Comparison of ENCODE assay signal across 8 cellular contexts in genomic region chr15:55917881-55918296, GRCh38.
DNase-seq lines count a peak whose midpoint lies in the region; ATAC-seq, FAIRE-seq and TF ChIP-seq lines count a peak whose summit lies in the region.

No MANE protein-coding gene starts in this region.

- H3K4me1 Mint-ChIP-seq in GM23338, result peaks cover 4% of the 10 kb centered on the region; the same call in 2 of the 3 replicates
- H3K4me1 Mint-ChIP-seq in neural crest cell, result peaks cover 17% of the 10 kb centered on the region

- H3K4me2 ChIP-seq in GM23338 (no peak overlapping the region), endothelial cell of umbilical vein (ENCODE audit: insufficient read depth, low read length) (no peak overlapping the region)

- H3K27ac Mint-ChIP-seq in GM23338 (no peak overlapping the region), neural crest cell (ENCODE audit: unreplicated experiment) (no peak overlapping the region)

- POLR2A ChIA-PET in endothelial cell of umbilical vein (lab: Charles Lee), result interaction anchor here (1.0 to 1.5 kb wide), 3 partner anchors 20 to 75 kb away, joined by 3 to 7 read pairs (median 3); partner anchors contain the start of gene NEDD4

- FAIRE-seq in endothelial cell of umbilical vein (lab: Jason Lieb, UNC), result peak; percentile 76
- no peak for FAIRE-seq in GM12891 (lab: Jason Lieb, UNC)

- no peaks in the 10 kb centered on the region for H3K36me3 ChIP-seq in GM23338 (ENCODE audit: insufficient read depth)
- no peaks in the 10 kb centered on the region for H3K36me3 ChIP-seq in endothelial cell of umbilical vein (ENCODE audit: control insufficient read depth in 2 of 2, extremely low read depth in 1 of 2, insufficient read depth in 2 of 2, low read length in 2 of 2)

- H3K9me3 ChIP-seq in endothelial cell of umbilical vein (replicated peaks; ENCODE audit: control insufficient read depth, insufficient read depth, low read length), result no peaks in the 10 kb centered on the region

- CTCF ChIA-PET in endothelial cell of umbilical vein (lab: Charles Lee), result interaction anchor here (0.6 to 6.9 kb wide), 46 partner anchors 9 to 478 kb away, joined by 3 to 109 read pairs (median 6); partner anchors contain the start of gene NEDD4

- H3K27me3 ChIP-seq in GM23338 (ENCODE audit: insufficient read depth) (no peaks in the 10 kb centered on the region), endothelial cell of umbilical vein (ENCODE audit: control insufficient read depth in 2 of 2, insufficient read depth in 2 of 2, low read length in 2 of 2) (no peaks in the 10 kb centered on the region)

- H3K27me3 Mint-ChIP-seq in GM23338 (ENCODE audit: insufficient read depth, low read depth, poor library complexity) (no peaks in the 10 kb centered on the region), neural crest cell (ENCODE audit: low read depth) (no peaks in the 10 kb centered on the region)

- TF ChIP-seq CTCF in GM23338 (conservative IDR thresholded peaks at IDR 0.05; ENCODE audit: low read depth in 2 of 2), result peak; percentile 34 to 66
- peak; percentile 39 to 53 for TF ChIP-seq CTCF in endothelial cell of umbilical vein (IDR thresholded peaks at IDR 0.05; ENCODE audit: extremely low read depth in 1 of 2, insufficient read depth in 1 of 2, low read depth in 1 of 2, low read length in 2 of 2)
- peak; percentile 71 for TF ChIP-seq CTCF in neural crest cell (conservative IDR thresholded peaks at IDR 0.05)

- no peaks in the 10 kb centered on the region for H3F3A ChIP-seq in GM23338 (replicated peaks; ENCODE audit: low read depth)

- H3K4me1 ChIP-seq in GM23338 (ENCODE audit: insufficient read depth), result no peaks in the 10 kb centered on the region
- peaks cover 15% of the 10 kb centered on the region for H3K4me1 ChIP-seq in endothelial cell of umbilical vein (ENCODE audit: control insufficient read depth, extremely low read depth, insufficient read depth, low read length)

- H3K9me1 ChIP-seq in endothelial cell of umbilical vein (replicated peaks; ENCODE audit: control insufficient read depth, extremely low read depth, insufficient read depth, low read length), result no peaks in the 10 kb centered on the region

- DNase-seq in Ammon's horn (ENCODE audit: low spot score) (peak; percentile 35), GM23338 (ENCODE audit: low spot score) (peak; percentile 53), OCI-M1 (lab: John Stamatoyannopoulos, UW) (peak; percentile 70), endothelial cell of umbilical vein (ENCODE audit: low read depth, low spot score) (peak; percentile 92), neural crest cell (ENCODE audit: low read depth, low spot score) (no peak), GM12891 (ENCODE audit: insufficient read length, low spot score) (no peak)

- no TSS peak for BruUV-seq in endothelial cell of umbilical vein (replicated peaks; lab: Mats Ljungman, UMichigan)

- no peak for TF ChIP-seq POLR2A in endothelial cell of umbilical vein (IDR thresholded peaks at IDR 0.05; ENCODE audit: low read depth, low read length)
- no peak for TF ChIP-seq POLR2A in GM12891 (IDR thresholded peaks at IDR 0.05; ENCODE audit: low read depth, low read length)

- H3K4me3 ChIP-seq in GM23338 (no peak overlapping the region), endothelial cell of umbilical vein (replicated peaks in 1 of 3; ENCODE audit: insufficient read depth in 1 of 3, low read depth in 1 of 3, low read length in 3 of 3) (no peak overlapping the region)

- H2AFZ ChIP-seq in GM23338 (no peak overlapping the region), endothelial cell of umbilical vein (ENCODE audit: low read depth, low read length) (no peak overlapping the region)

- H3K4me3 Mint-ChIP-seq in GM23338 (no peak overlapping the region), neural crest cell (no peak overlapping the region)

- no peaks in the 10 kb centered on the region for H4K20me1 ChIP-seq in GM23338 (replicated peaks; ENCODE audit: insufficient read depth)
- H4K20me1 ChIP-seq in endothelial cell of umbilical vein (replicated peaks; ENCODE audit: control insufficient read depth, extremely low read depth, insufficient read depth, low read length), result no peaks in the 10 kb centered on the region

- dilution Hi-C loops in endothelial cell of umbilical vein (cut with MboI; ENCODE audit: extremely low pct_ligation_motif_present, low sequenced_read_pairs), result no loop called here

- H3K9me2 ChIP-seq in GM23338 (ENCODE audit: insufficient read depth), result no peaks in the 10 kb centered on the region

- ATAC-seq in GM23338, result no peak
- no peak for ATAC-seq in HG02623 (IDR thresholded peaks at IDR 0.05; ENCODE audit: unreplicated experiment)
- ATAC-seq in GM19035 (IDR thresholded peaks at IDR 0.05; ENCODE audit: unreplicated experiment), result no peak

- H3K36me3 Mint-ChIP-seq in GM23338 (ENCODE audit: low read depth) (no peaks in the 10 kb centered on the region), neural crest cell (ENCODE audit: low read depth) (peaks cover 3% of the 10 kb centered on the region)

- H3K9ac ChIP-seq in endothelial cell of umbilical vein (replicated peaks; ENCODE audit: extremely low read depth, insufficient read depth, low read length), result no peak overlapping the region

- H3K79me2 ChIP-seq in GM23338 (replicated peaks; ENCODE audit: insufficient read depth) (no peaks in the 10 kb centered on the region), endothelial cell of umbilical vein (ENCODE audit: control insufficient read depth, insufficient read depth, low read length) (no peaks in the 10 kb centered on the region)

- intact Hi-C loops in endothelial cell of umbilical vein (cut with micrococcal nuclease), result loop anchor here (1.0 to 5.0 kb wide), 5 partner anchors 71 to 270 kb away; partner anchors contain the start of gene NEDD4

- H3K27ac ChIP-seq in GM23338 (ENCODE audit: low read depth) (no peak overlapping the region), endothelial cell of umbilical vein (ENCODE audit: insufficient read depth, low read depth, low read length) (no peak overlapping the region)

- H3K9me3 Mint-ChIP-seq in GM23338, result no peaks in the 10 kb centered on the region
- H3K9me3 Mint-ChIP-seq in neural crest cell, result no peaks in the 10 kb centered on the region

TF ChIP-seq in GM23338, 12 proteins besides CTCF, POLR2A, EP300 and RAD21 (continues in another document):
- no peak for TF ChIP-seq STAT1 (IDR thresholded peaks at IDR 0.05; ENCODE audit: unreplicated experiment)

TF ChIP-seq in endothelial cell of umbilical vein, 7 proteins besides CTCF, POLR2A, EP300 and RAD21:
- no peak for TF ChIP-seq GATA2 (IDR thresholded peaks at IDR 0.05; ENCODE audit: insufficient read depth, insufficient read length, low read depth, low read length)
- TF ChIP-seq EZH2 (IDR thresholded peaks at IDR 0.05; ENCODE audit: borderline replicate concordance, low read depth, low read length, severe bottlenecking), result no peak
- TF ChIP-seq JUN (IDR thresholded peaks at IDR 0.05; ENCODE audit: borderline replicate concordance, insufficient read depth, insufficient read length, low read depth), result no peak
- TF ChIP-seq MAX (IDR thresholded peaks at IDR 0.05; ENCODE audit: insufficient read depth, insufficient read length), result no peak
- no peak for TF ChIP-seq POLR2AphosphoS5 (IDR thresholded peaks at IDR 0.05; ENCODE audit: insufficient read depth, low read depth, low read length)
- peak; percentile 42 for TF ChIP-seq FOS (IDR thresholded peaks at IDR 0.05; ENCODE audit: borderline replicate concordance, insufficient read depth, low read length)
- TF ChIP-seq MYC (IDR thresholded peaks at IDR 0.05; ENCODE audit: low read depth, low read length), result no peak
TF ChIP-seq in endothelial cell of umbilical vein: peak in this region for 1.

TF ChIP-seq in GM12891, 5 proteins besides CTCF, POLR2A, EP300 and RAD21:
- no peak for TF ChIP-seq SPI1 (IDR thresholded peaks at IDR 0.05; ENCODE audit: low read depth, low read length)
- no peak for TF ChIP-seq PAX5 (IDR thresholded peaks at IDR 0.05; ENCODE audit: insufficient read depth, low read length, severe bottlenecking)

Comparison
In these comparisons a context has a peak if more than half of its experiments do, and no peak if none do; other contexts are left out.
1. DNase-seq: peak in Ammon's horn (single experiment), GM23338 (single experiment), OCI-M1 (single experiment) and endothelial cell of umbilical vein (single experiment); none in neural crest cell (single experiment) and GM12891 (single experiment).
2. Peak in every context shown above with its lines, with median percentiles within 50 percentile points of each other: CTCF ChIP-seq.